Comparison of ENCODE assay signal across 11 cellular contexts in the genomic region with DNA sequence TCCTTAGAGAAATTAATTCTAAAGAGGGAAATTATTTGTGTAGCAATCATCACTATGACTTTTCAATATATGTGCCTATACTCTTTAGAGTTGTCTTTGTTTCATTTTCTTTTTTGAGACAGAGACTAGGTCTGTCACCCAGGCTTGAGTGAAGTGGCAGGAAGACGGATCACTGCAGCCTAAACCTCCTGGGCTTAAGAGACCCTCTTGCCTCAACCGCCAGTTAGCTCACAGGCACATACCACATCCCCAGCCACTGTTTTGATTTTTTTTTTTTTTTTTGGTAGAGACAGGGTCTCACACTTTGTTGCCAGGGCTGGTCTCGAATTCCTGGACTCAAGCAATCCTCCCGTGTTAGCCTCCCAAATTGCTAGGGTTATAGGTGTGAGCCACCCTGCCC. TPM values are rescaled to one million over a fixed set of nuclear protein-coding genes. Genes with fewer than 3 reads are reported as not detected.
A peak's percentile ranks its signal among the peaks of the same experiment; 100 is the strongest.
DNase-seq lines count a peak whose midpoint lies in the region; ATAC-seq and TF ChIP-seq lines count a peak whose summit lies in the region.
"Had no signal": no experiment of that assay in that cellular context is flagged by ENCODE, and none has a peak within 500 bp of the region (broad histone marks: within the 10 kb centered on the region; RNA-seq: fewer than 3 reads in every experiment).

No MANE protein-coding gene starts in this region.

- no peaks in the 10 kb centered on the region for H3K27me3 ChIP-seq in DND-41 (ENCODE audit: insufficient read depth, low read length, poor library complexity)

- H3K4me3 ChIP-seq in DND-41 (ENCODE audit: low read depth in 1 of 2, low read length in 2 of 2) (peak overlapping the region in 1 of 2 experiments; percentile 37; a peak in 2 of 4 replicates), mucosa of descending colon (no peak overlapping the region)

- H3K4me3 Mint-ChIP-seq in T-helper 1 cell treated with Interleukin-12 subunit alpha and Interleukin-12 subunit beta and Interleukin-4 antibody, amounts not matched to agents 30 μg/mL and 1 μg/mL, for 36 hours = peak overlapping the region; percentile 39

- H3K4me1 ChIP-seq in DND-41 (ENCODE audit: insufficient read depth, low read length) = peaks cover 56% of the 10 kb centered on the region
- no peaks in the 10 kb centered on the region for H3K4me1 ChIP-seq in mucosa of descending colon (ENCODE audit: low read depth)

- H3K27ac Mint-ChIP-seq in T-helper 1 cell treated with Interleukin-12 subunit alpha and Interleukin-12 subunit beta and Interleukin-4 antibody, amounts not matched to agents 30 μg/mL and 1 μg/mL, for 36 hours = peak overlapping the region; percentile 82

- H3K9me3 Mint-ChIP-seq in T-helper 1 cell treated with Interleukin-12 subunit alpha and Interleukin-12 subunit beta and Interleukin-4 antibody, amounts not matched to agents 30 μg/mL and 1 μg/mL, for 36 hours = no peaks in the 10 kb centered on the region

- H4K20me1 ChIP-seq in DND-41 (ENCODE audit: insufficient read depth, low read length) = peaks cover 91% of the 10 kb centered on the region

- TF ChIP-seq CTCF in DND-41 (IDR thresholded peaks at IDR 0.05; ENCODE audit: borderline replicate concordance, extremely low read depth, low read length, poor library complexity, severe bottlenecking) (no peak), mucosa of descending colon (IDR thresholded peaks at IDR 0.05) (no peak)

- DNase-seq in DND-41 = peak; percentile 83
- DNase-seq in mucosa of descending colon = no peak
- DNase-seq in NOMO-1 treated with DMSO at 0.1 percent for 48 hours (lab: John Stamatoyannopoulos, UW; ENCODE audit: unreplicated experiment) = no peak
- no peak for DNase-seq in DMS 273 treated with DMSO at 0.1 percent for 48 hours (lab: John Stamatoyannopoulos, UW)
- DNase-seq in left cardiac atrium = no peak
- DNase-seq: caudate nucleus, kidney, NCI-H510A had no signal

- H3K4me2 ChIP-seq in DND-41 (ENCODE audit: insufficient read depth, low read length) = peak overlapping the region; percentile 56

- no peak overlapping the region for H2AFZ ChIP-seq in DND-41 (ENCODE audit: low read depth, low read length)

- peaks cover 21% of the 10 kb centered on the region for H3K36me3 Mint-ChIP-seq in T-helper 1 cell treated with Interleukin-12 subunit alpha and Interleukin-12 subunit beta and Interleukin-4 antibody, amounts not matched to agents 30 μg/mL and 1 μg/mL, for 36 hours (ENCODE audit: low read depth)

- peak overlapping the region; percentile 62 for H3K27ac ChIP-seq in DND-41 (ENCODE audit: low read length)

- intact Hi-C loops in mucosa of descending colon (cut with DNase I, micrococcal nuclease) (no loop called here), left cardiac atrium (cut with DNase I) (no loop called here)

- H3K27me3 Mint-ChIP-seq in T-helper 1 cell treated with Interleukin-12 subunit alpha and Interleukin-12 subunit beta and Interleukin-4 antibody, amounts not matched to agents 30 μg/mL and 1 μg/mL, for 36 hours (ENCODE audit: low read depth) = no peaks in the 10 kb centered on the region

- peak; percentile 100 for ATAC-seq in DND-41 (ENCODE audit: insufficient read depth, low read depth)
- peak; percentile 69 for ATAC-seq in GM21423 (IDR thresholded peaks at IDR 0.05; ENCODE audit: unreplicated experiment)
- peak; percentile 62 for ATAC-seq in mucosa of descending colon
- no peak for ATAC-seq in HG02798 (IDR thresholded peaks at IDR 0.05; ENCODE audit: poor library complexity, unreplicated experiment)
- ATAC-seq in left cardiac atrium = no peak

- H3K9me3 ChIP-seq in DND-41 (ENCODE audit: insufficient read depth, low read length, severe bottlenecking) (no peaks in the 10 kb centered on the region), mucosa of descending colon (no peaks in the 10 kb centered on the region)

- peaks cover 58% of the 10 kb centered on the region for H3K4me1 Mint-ChIP-seq in T-helper 1 cell treated with Interleukin-12 subunit alpha and Interleukin-12 subunit beta and Interleukin-4 antibody, amounts not matched to agents 30 μg/mL and 1 μg/mL, for 36 hours (ENCODE audit: low read depth)

- peaks cover 42% of the 10 kb centered on the region for H3K36me3 ChIP-seq in DND-41 (ENCODE audit: insufficient read depth, low read length)
- no peaks in the 10 kb centered on the region for H3K36me3 ChIP-seq in mucosa of descending colon (ENCODE audit: low read depth)

- H3K79me2 ChIP-seq in DND-41 (ENCODE audit: insufficient read depth, low read length) = peaks cover 99% of the 10 kb centered on the region

- H3K9ac ChIP-seq in DND-41 (ENCODE audit: low read depth, low read length) = peak overlapping the region; percentile 36

RNA-seq across cellular contexts. Expression of a gene that starts 12.4 kb away (rescaled TPM):
- 100 to 1,000 TPM; 204 to 256 (median 251) TPM for total RNA-seq in mucosa of descending colon
- total RNA-seq in left cardiac atrium = 100 to 1,000 TPM; 118 to 207 TPM

Comparison
In these comparisons a context has a peak if more than half of its experiments do, and no peak if none do; other contexts are left out.
1. ATAC-seq: peak in DND-41 (single experiment), GM21423 (single experiment) and mucosa of descending colon (single experiment); none in HG02798 (single experiment) and left cardiac atrium (0 of 2).